ENCODE assay signal across 26 cellular contexts in the genomic region with DNA sequence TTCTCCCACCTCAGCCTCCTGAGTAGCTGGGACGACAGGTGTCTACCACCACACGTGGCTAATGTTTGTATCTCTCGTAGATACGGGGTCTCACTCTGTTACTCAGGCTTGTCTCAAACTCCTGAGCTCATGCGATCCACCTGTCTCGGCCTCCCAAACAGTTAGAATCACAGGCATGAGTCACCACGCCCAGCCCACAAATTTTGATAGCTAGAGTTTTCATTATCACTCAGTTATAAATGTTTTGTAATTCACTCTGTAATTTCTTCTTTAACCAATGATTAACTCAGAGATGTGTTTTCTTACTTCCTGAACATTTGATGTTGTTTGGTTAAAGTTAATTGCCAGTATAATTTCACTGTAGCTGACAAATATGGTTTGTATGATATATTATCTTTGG.
A peak's percentile ranks its signal among the peaks of the same experiment; 100 is the strongest.
DNase-seq lines count a peak whose midpoint lies in the region; ATAC-seq, FAIRE-seq and TF ChIP-seq lines count a peak whose summit lies in the region.
"Had no signal": no experiment of that assay in that cellular context is flagged by ENCODE, and none has a peak within 500 bp of the region (broad histone marks: within the 10 kb centered on the region; RNA-seq: fewer than 3 reads in every experiment).

No MANE protein-coding gene starts in this region.

- no peak overlapping the region for H3K18ac ChIP-seq in mesenchymal stem cell (ENCODE audit: low read depth in 1 of 2, low read length in 2 of 2)

- H2BK5ac ChIP-seq in mesenchymal stem cell (ENCODE audit: low read depth, low read length, poor library complexity, severe bottlenecking), result no peak overlapping the region

- H3K4me1 Mint-ChIP-seq in Calu3 (ENCODE audit: low read depth, unreplicated experiment), result peaks cover 49% of the 10 kb centered on the region
- H3K4me1 Mint-ChIP-seq: B cell; CD4-positive, CD25-positive, alpha-beta regulatory T cell had no signal

- no peak for FAIRE-seq in small intestine (lab: Jason Lieb, UNC)
- FAIRE-seq: A204.1, D721Med, GM12878, GM19239, H54 had no signal

- peak overlapping the region; percentile 52 for H3K27ac Mint-ChIP-seq in Calu3 (ENCODE audit: unreplicated experiment)
- H3K27ac Mint-ChIP-seq: B cell; CD4-positive, CD25-positive, alpha-beta regulatory T cell; CD8-positive, alpha-beta T cell; GM23338 had no signal

- intact Hi-C loops in Calu3 (cut with micrococcal nuclease; ENCODE audit: unreplicated experiment), result no loop called here
- intact Hi-C loops in mucosa of descending colon (cut with DNase I, micrococcal nuclease), result no loop called here

- H3K27me3 ChIP-seq in small intestine (ENCODE audit: control insufficient read depth in 2 of 2, insufficient read depth in 2 of 2, low read length in 2 of 2), result no peaks in the 10 kb centered on the region
- peaks cover 0 to 19% of the 10 kb centered on the region in 2 experiments for H3K27me3 ChIP-seq in mesenchymal stem cell (ENCODE audit: control insufficient read depth in 1 of 2, insufficient read depth in 1 of 2, low read length in 2 of 2)
- H3K27me3 ChIP-seq: BLaER1 had no signal

- no peak overlapping the region for H3K23ac ChIP-seq in mesenchymal stem cell (ENCODE audit: low read length in 2 of 2)

- H2BK12ac ChIP-seq in mesenchymal stem cell (ENCODE audit: low read length in 2 of 2), result no peak overlapping the region

- ATAC-seq in mucosa of descending colon, result peak; percentile 86
- ATAC-seq in GM19455 (IDR thresholded peaks at IDR 0.05; ENCODE audit: unreplicated experiment), result no peak
- ATAC-seq: CD8-positive, alpha-beta T cell; GM12878; GM23338 had no signal

- no peak overlapping the region for H4K8ac ChIP-seq in mesenchymal stem cell (ENCODE audit: low read length)

- no peaks in the 10 kb centered on the region for H3K36me3 ChIP-seq in mucosa of descending colon (ENCODE audit: low read depth)
- no peaks in the 10 kb centered on the region for H3K36me3 ChIP-seq in small intestine (ENCODE audit: control insufficient read depth in 2 of 2, insufficient read depth in 2 of 2, low read length in 2 of 2)
- H3K36me3 ChIP-seq in mesenchymal stem cell (ENCODE audit: control insufficient read depth in 1 of 2, insufficient read depth in 2 of 2, low read depth in 1 of 2, low read length in 2 of 2), result no peaks in the 10 kb centered on the region
- H3K36me3 ChIP-seq: BLaER1, HAP-1 had no signal

- no peaks in the 10 kb centered on the region for H3K9me3 ChIP-seq in mucosa of descending colon
- no peaks in the 10 kb centered on the region for H3K9me3 ChIP-seq in small intestine (ENCODE audit: control insufficient read depth, low read depth)
- H3K9me3 ChIP-seq in mesenchymal stem cell (ENCODE audit: control insufficient read depth, low read length), result no peaks in the 10 kb centered on the region
- H3K9me3 ChIP-seq: BLaER1, Caco-2, HAP-1 had no signal

- CTCF ChIA-PET in Calu3 (lab: Charles Lee), result interaction anchor here (0.9 to 1.1 kb wide), 4 partner anchors 13 to 41 kb away, joined by 3 to 5 read pairs (median 4); no protein-coding TSS in a partner anchor

- DNase-seq in Calu3 (no peak), coronary artery (ENCODE audit: low spot score) (peak; percentile 17), mucosa of descending colon (peak in 1 of 3 donors; percentile 75), small intestine (peak; percentile 60), mesenchymal stem cell (no peak)
- DNase-seq in effector CD8-positive, alpha-beta T cell (lab: John Stamatoyannopoulos, UW), result no peak
- no peak for DNase-seq in stimulated activated naive CD4-positive, alpha-beta T cell (lab: John Stamatoyannopoulos, UW)
- DNase-seq: Caco-2; CD4-positive, CD25-positive, alpha-beta regulatory T cell; DMS 273 treated with DMSO at 0.1 percent for 48 hours; DMS79; EL; GDM1 had no signal

- no peak overlapping the region for H2BK15ac ChIP-seq in mesenchymal stem cell (ENCODE audit: low read depth, poor library complexity, severe bottlenecking)

- H3K36me3 Mint-ChIP-seq in Calu3 (ENCODE audit: insufficient read depth, unreplicated experiment), result peaks cover 8% of the 10 kb centered on the region
- H3K36me3 Mint-ChIP-seq: CD4-positive, CD25-positive, alpha-beta regulatory T cell; CD8-positive, alpha-beta T cell had no signal

- H3K4me1 ChIP-seq in mucosa of descending colon (ENCODE audit: low read depth) (peaks cover 6% of the 10 kb centered on the region), small intestine (ENCODE audit: control insufficient read depth in 2 of 2, insufficient read depth in 1 of 2, low read depth in 1 of 2, low read length in 1 of 2) (no peaks in the 10 kb centered on the region), mesenchymal stem cell (ENCODE audit: control insufficient read depth, insufficient read depth, low read depth, low read length) (peaks cover 2% of the 10 kb centered on the region)
- H3K4me1 ChIP-seq: BLaER1, HAP-1 had no signal

- TF ChIP-seq CTCF in Calu3 (IDR thresholded peaks at IDR 0.05; ENCODE audit: unreplicated experiment), result no peak
- TF ChIP-seq CTCF in coronary artery (IDR thresholded peaks at IDR 0.05), result no peak
- TF ChIP-seq CTCF in mucosa of descending colon (IDR thresholded peaks at IDR 0.05), result no peak

- H3K4me3 ChIP-seq in coronary artery (no peak overlapping the region), mucosa of descending colon (no peak overlapping the region), small intestine (ENCODE audit: low read depth in 1 of 2, low read length in 2 of 2) (no peak overlapping the region), mesenchymal stem cell (ENCODE audit: insufficient read depth in 1 of 2, low read depth in 1 of 2, low read length in 2 of 2) (no peak overlapping the region)
- H3K4me3 ChIP-seq: BLaER1, GM12878, GM23338, HAP-1 had no signal

- no peak overlapping the region for H3K14ac ChIP-seq in mesenchymal stem cell (ENCODE audit: low read length in 2 of 2)

- no peak overlapping the region for H2AK5ac ChIP-seq in mesenchymal stem cell (ENCODE audit: low read length, severe bottlenecking)

- H3K4ac ChIP-seq in mesenchymal stem cell (ENCODE audit: low read depth in 1 of 2, low read length in 2 of 2), result no peak overlapping the region

- 20 to 57% (median 37%) methylated on average over 7 of the region's 7 CpGs for WGBS in small intestine, 3 donors
- WGBS in mesenchymal stem cell, result 82% methylated on average over 6 of the region's 7 CpGs

- no peak overlapping the region for H2AFZ ChIP-seq in mesenchymal stem cell (ENCODE audit: low read depth, low read length)
- H2AFZ ChIP-seq: GM23338 had no signal

- no peak overlapping the region for H3K27ac ChIP-seq in coronary artery
- H3K27ac ChIP-seq in small intestine (ENCODE audit: low read depth in 1 of 2, low read length in 1 of 2), result no peak overlapping the region
- no peak overlapping the region for H3K27ac ChIP-seq in mesenchymal stem cell (ENCODE audit: low read length, poor library complexity, severe bottlenecking)
- H3K27ac ChIP-seq: 22Rv1, BLaER1, C4-2B had no signal

- H3K27me3 Mint-ChIP-seq in Calu3 (ENCODE audit: unreplicated experiment), result no peaks in the 10 kb centered on the region
- H3K27me3 Mint-ChIP-seq: B cell had no signal

- H2BK120ac ChIP-seq in mesenchymal stem cell (ENCODE audit: low read depth, low read length), result no peak overlapping the region

- no peak overlapping the region for H3K9ac ChIP-seq in mesenchymal stem cell (ENCODE audit: low read length)
- H3K9ac ChIP-seq: BLaER1 had no signal

- H3K9me3 Mint-ChIP-seq in Calu3 (ENCODE audit: low read depth, unreplicated experiment), result peaks cover 6% of the 10 kb centered on the region
- H3K9me3 Mint-ChIP-seq: CD4-positive, CD25-positive, alpha-beta regulatory T cell; CD8-positive, alpha-beta T cell; GM23338 had no signal

- no peak overlapping the region for H3K4me3 Mint-ChIP-seq in Calu3 (ENCODE audit: low read depth, unreplicated experiment)
- H3K4me3 Mint-ChIP-seq: B cell; CD4-positive, CD25-positive, alpha-beta regulatory T cell; CD8-positive, alpha-beta T cell; GM23338 had no signal

- no peak overlapping the region for H3K4me2 ChIP-seq in mesenchymal stem cell (ENCODE audit: low read length, poor library complexity, severe bottlenecking)
- H3K4me2 ChIP-seq: BLaER1, GM23338 had no signal

- no peak overlapping the region for H4K91ac ChIP-seq in mesenchymal stem cell (ENCODE audit: low read length)

- BruUV-seq in Calu3 (replicated peaks; lab: Mats Ljungman, UMichigan), result no TSS peak

- H3K79me1 ChIP-seq in mesenchymal stem cell (replicated peaks; ENCODE audit: low read length, poor library complexity, severe bottlenecking), result no peaks in the 10 kb centered on the region

Comparison
In these comparisons a context has a peak if more than half of its experiments do, and no peak if none do; other contexts are left out.
1. DNase-seq: peak in coronary artery (single experiment) and small intestine (single experiment); none in Calu3 (single experiment), mesenchymal stem cell (single experiment), effector CD8-positive, alpha-beta T cell (single experiment) and stimulated activated naive CD4-positive, alpha-beta T cell (0 of 6).